In genomic region chr16:17382514-17382913, GRCh38 we compare ENCODE assay signal across 15 cellular contexts.
A peak's percentile ranks its signal among the peaks of the same experiment; 100 is the strongest.
DNase-seq lines count a peak whose midpoint lies in the region; ATAC-seq, FAIRE-seq and TF ChIP-seq lines count a peak whose summit lies in the region.
"Had no signal": no experiment of that assay in that cellular context is flagged by ENCODE, and none has a peak within 500 bp of the region (broad histone marks: within the 10 kb centered on the region; RNA-seq: fewer than 3 reads in every experiment).

No MANE protein-coding gene starts in this region.

- peaks cover 33% of the 10 kb centered on the region for H3K36me3 Mint-ChIP-seq in activated CD4-positive, alpha-beta T cell treated with anti-CD3 and anti-CD28 coated beads, Interleukin-2, amount 10 ng/mL, durations not matched to agents 7 days and 5 days (ENCODE audit: low read depth)

- no peak for TF ChIP-seq EP300 in ovary (IDR thresholded peaks at IDR 0.05)

- CTCF ChIA-PET in activated CD4-positive, alpha-beta T cell treated with anti-CD3 and anti-CD28 coated beads, Interleukin-2, amount 10 ng/mL, durations not matched to agents 7 days and 5 days (lab: Charles Lee), result no interaction called here

- TF ChIP-seq POLR2A in Peyer's patch (IDR thresholded peaks at IDR 0.05), result no peak
- no peak for TF ChIP-seq POLR2A in ovary (IDR thresholded peaks at IDR 0.05)

- H3K9me3 Mint-ChIP-seq in activated CD4-positive, alpha-beta T cell treated with anti-CD3 and anti-CD28 coated beads, Interleukin-2, amount 10 ng/mL, durations not matched to agents 7 days and 5 days, result no peaks in the 10 kb centered on the region

- ATAC-seq in esophagus mucosa, result peak; percentile 30
- ATAC-seq: A549 had no signal

- H3K27ac Mint-ChIP-seq in activated CD4-positive, alpha-beta T cell treated with anti-CD3 and anti-CD28 coated beads, Interleukin-2, amount 10 ng/mL, durations not matched to agents 7 days and 5 days, result peak overlapping the region; percentile 59

- FAIRE-seq in small intestine (lab: Jason Lieb, UNC), result no peak
- FAIRE-seq: A549, islet of Langerhans had no signal

- H3K9me3 ChIP-seq in Peyer's patch, result no peaks in the 10 kb centered on the region
- H3K9me3 ChIP-seq in small intestine (ENCODE audit: control insufficient read depth, low read depth), result no peaks in the 10 kb centered on the region
- no peaks in the 10 kb centered on the region for H3K9me3 ChIP-seq in ovary
- H3K9me3 ChIP-seq: A549, spleen had no signal

- no peaks in the 10 kb centered on the region for H3K36me3 ChIP-seq in Peyer's patch
- no peaks in the 10 kb centered on the region for H3K36me3 ChIP-seq in small intestine (ENCODE audit: control insufficient read depth in 2 of 2, insufficient read depth in 2 of 2, low read length in 2 of 2)
- no peaks in the 10 kb centered on the region for H3K36me3 ChIP-seq in ovary
- H3K36me3 ChIP-seq: spleen had no signal

- intact Hi-C loops in ovary (cut with DNase I), result no loop called here

- H3K4me3 ChIP-seq in Peyer's patch (peak overlapping the region in 2 of 4 donors; percentile 20 to 25), small intestine (ENCODE audit: low read depth in 1 of 2, low read length in 2 of 2) (no peak overlapping the region), ovary (no peak overlapping the region)
- H3K4me3 ChIP-seq: A549 had no signal

- peaks cover 72% of the 10 kb centered on the region for H3K4me1 Mint-ChIP-seq in activated CD4-positive, alpha-beta T cell treated with anti-CD3 and anti-CD28 coated beads, Interleukin-2, amount 10 ng/mL, durations not matched to agents 7 days and 5 days

- 50 to 72% (median 59%) methylated on average over 6 of the region's 6 CpGs for WGBS in small intestine, 3 donors
- 83 to 89% (median 86%) methylated on average over 6 of the region's 6 CpGs for WGBS in ovary, 3 donors

- DNase-seq in activated CD4-positive, alpha-beta T cell treated with anti-CD3 and anti-CD28 coated beads, Interleukin-2, amount 10 ng/mL, durations not matched to agents 7 days and 5 days, result no peak
- DNase-seq in activated CD4-positive, alpha-beta T cell treated with anti-CD3 and anti-CD28 coated beads, Interleukin-2, amount 50 U/mL, for 48 hours, result no peak
- DNase-seq in Peyer's patch, result no peak
- DNase-seq in small intestine, result peak; percentile 46
- no peak for DNase-seq in SKM-1 (lab: John Stamatoyannopoulos, UW; ENCODE audit: unreplicated experiment)
- DNase-seq in ovary, result no peak
- no peak for DNase-seq in NCI-H2081 treated with DMSO at 0.1 percent for 48 hours (lab: John Stamatoyannopoulos, UW)
- DNase-seq: activated CD4-positive, alpha-beta T cell treated with anti-CD3 and anti-CD28 coated beads for 36 hours; amygdala; NCI-H1694; spleen had no signal

- no peak overlapping the region for H3K4me3 Mint-ChIP-seq in activated CD4-positive, alpha-beta T cell treated with anti-CD3 and anti-CD28 coated beads, Interleukin-2, amount 10 ng/mL, durations not matched to agents 7 days and 5 days
- H3K4me3 Mint-ChIP-seq: activated CD4-positive, alpha-beta T cell treated with anti-CD3 and anti-CD28 coated beads for 36 hours had no signal

- H3K4me1 ChIP-seq in Peyer's patch (peaks cover 0 to 21% (median 8%) of the 10 kb centered on the region in 4 donors), small intestine (ENCODE audit: control insufficient read depth in 2 of 2, insufficient read depth in 1 of 2, low read depth in 1 of 2, low read length in 1 of 2) (peaks cover 0 to 3% of the 10 kb centered on the region in 2 donors), ovary (ENCODE audit: insufficient read depth) (peaks cover 8% of the 10 kb centered on the region)
- H3K4me1 ChIP-seq: A549 had no signal

- no peak for TF ChIP-seq CTCF in Peyer's patch (IDR thresholded peaks at IDR 0.05)
- TF ChIP-seq CTCF in ovary (IDR thresholded peaks at IDR 0.05), result no peak

- no peaks in the 10 kb centered on the region for H3K27me3 Mint-ChIP-seq in activated CD4-positive, alpha-beta T cell treated with anti-CD3 and anti-CD28 coated beads, Interleukin-2, amount 10 ng/mL, durations not matched to agents 7 days and 5 days
- H3K27me3 Mint-ChIP-seq: activated CD4-positive, alpha-beta T cell treated with anti-CD3 and anti-CD28 coated beads for 36 hours had no signal

- POLR2A ChIA-PET in activated CD4-positive, alpha-beta T cell treated with anti-CD3 and anti-CD28 coated beads, Interleukin-2, amount 10 ng/mL, durations not matched to agents 7 days and 5 days (lab: Charles Lee), result no interaction called here

- peak overlapping the region; percentile 4 to 71 (median 64) for H3K27ac ChIP-seq in Peyer's patch
- H3K27ac ChIP-seq in small intestine (ENCODE audit: low read depth in 1 of 2, low read length in 1 of 2), result peak overlapping the region in 1 of 2 donors; percentile 35
- H3K27ac ChIP-seq in ovary, result no peak overlapping the region
- H3K27ac ChIP-seq: A549, epithelial cell of prostate had no signal

- H3K27me3 ChIP-seq in Peyer's patch (no peaks in the 10 kb centered on the region), small intestine (ENCODE audit: control insufficient read depth in 2 of 2, insufficient read depth in 2 of 2, low read length in 2 of 2) (no peaks in the 10 kb centered on the region), ovary (no peaks in the 10 kb centered on the region)
- H3K27me3 ChIP-seq: spleen had no signal

Comparison
In these comparisons a context has a peak if more than half of its experiments do, and no peak if none do; other contexts are left out.
1. H3K27ac ChIP-seq: peak in Peyer's patch (4 of 4); none in ovary (0 of 2).